9 cellular contexts compared by ENCODE assay signal in genomic region chr15:63892794-63893441, GRCh38. TPM values are rescaled to one million over a fixed set of nuclear protein-coding genes. Genes with fewer than 3 reads are reported as not detected.
A peak's percentile ranks its signal among the peaks of the same experiment; 100 is the strongest.
DNase-seq lines count a peak whose midpoint lies in the region; ATAC-seq and TF ChIP-seq lines count a peak whose summit lies in the region.
"Had no signal": no experiment of that assay in that cellular context is flagged by ENCODE, and none has a peak within 500 bp of the region (broad histone marks: within the 10 kb centered on the region; RNA-seq: fewer than 3 reads in every experiment).

No MANE protein-coding gene starts in this region.

- no peaks in the 10 kb centered on the region for H3K9me2 ChIP-seq in SK-N-SH

- no peak overlapping the region for H3K4me2 ChIP-seq in SK-N-SH

- no peaks in the 10 kb centered on the region for H3K36me3 ChIP-seq in CD4-positive, CD25-positive, alpha-beta regulatory T cell (ENCODE audit: control insufficient read depth, insufficient read depth, low read length)
- H3K36me3 ChIP-seq in KOPT-K1 (ENCODE audit: insufficient read depth, low read length), result no peaks in the 10 kb centered on the region
- no peaks in the 10 kb centered on the region for H3K36me3 ChIP-seq in naive thymus-derived CD4-positive, alpha-beta T cell (ENCODE audit: control insufficient read depth in 2 of 3, insufficient read depth in 3 of 3, low read length in 3 of 3)
- H3K36me3 ChIP-seq in transverse colon, result no peaks in the 10 kb centered on the region
- H3K36me3 ChIP-seq in SK-N-SH (replicated peaks in 1 of 2; ENCODE audit: control insufficient read depth in 1 of 2, insufficient read depth in 2 of 2, low read length in 1 of 2), result no peaks in the 10 kb centered on the region

- CTCF ChIA-PET in naive thymus-derived CD4-positive, alpha-beta T cell (lab: Charles Lee), result interaction anchor here (0.6 to 3.8 kb wide), 12 partner anchors 10 to 173 kb away, joined by 3 to 32 read pairs (median 4); no protein-coding TSS in a partner anchor
- CTCF ChIA-PET in SK-N-SH (lab: Yijun Ruan, JAX), result interaction anchor here (1.3 to 9.9 kb wide), 7 partner anchors 12 to 283 kb away, joined by 3 to 146 read pairs (median 9); partner anchors contain the start of gene DAPK2

- DNase-seq in CD4-positive, CD25-positive, alpha-beta regulatory T cell, result peak; percentile 10 to 82 (median 69)
- DNase-seq in activated CD8-positive, alpha-beta memory T cell treated with anti-CD3 and anti-CD28 coated beads for 48 hours (ENCODE audit: low read depth in 2 of 3, low spot score in 2 of 3), result peak; percentile 50 to 66 (median 51)
- DNase-seq in naive thymus-derived CD4-positive, alpha-beta T cell, result peak; percentile 37 to 85 (median 83)
- DNase-seq in transverse colon (peak; percentile 59), glomerular visceral epithelial cell (ENCODE audit: extremely low spot score) (no peak), SK-N-SH (no peak)

- H3K9ac ChIP-seq in SK-N-SH, result no peak overlapping the region

- H3K79me2 ChIP-seq in SK-N-SH (ENCODE audit: insufficient read depth), result no peaks in the 10 kb centered on the region

- TF ChIP-seq EP300 in transverse colon (IDR thresholded peaks at IDR 0.05; ENCODE audit: low read depth) (no peak), SK-N-SH (IDR thresholded peaks at IDR 0.05; ENCODE audit: borderline replicate concordance in 1 of 2, low read depth in 1 of 2, low read length in 1 of 2) (no peak)

- in situ Hi-C loops in transverse colon (cut with MboI; ENCODE audit: low pct_ligation_motif_present in 1 of 4, low pct_unique_long_range_greater_than_20kb in 1 of 4, low sequenced_read_pairs in 3 of 4), result loop anchor here (10.0 to 25.0 kb wide), 2 partner anchors 131 to 148 kb away; no protein-coding TSS in a partner anchor

- peaks cover 33% of the 10 kb centered on the region for H3K4me1 ChIP-seq in CD4-positive, CD25-positive, alpha-beta regulatory T cell (ENCODE audit: control insufficient read depth, insufficient read depth, low read length, poor library complexity, severe bottlenecking)
- peaks cover 53 to 67% of the 10 kb centered on the region in 2 donors for H3K4me1 ChIP-seq in naive thymus-derived CD4-positive, alpha-beta T cell (ENCODE audit: control insufficient read depth in 2 of 2, insufficient read depth in 2 of 2, low read length in 2 of 2)
- H3K4me1 ChIP-seq in transverse colon, result peaks cover 0 to 25% (median 1%) of the 10 kb centered on the region in 4 donors
- no peaks in the 10 kb centered on the region; a peak in 1 of 4 replicates for H3K4me1 ChIP-seq in SK-N-SH (ENCODE audit: control insufficient read depth in 1 of 2, insufficient read depth in 2 of 2, low read depth in 1 of 2, low read length in 1 of 2)

- H3K36me3 Mint-ChIP-seq in CD4-positive, CD25-positive, alpha-beta regulatory T cell, result no peaks in the 10 kb centered on the region
- peaks cover 0 to 2% (median 0%) of the 10 kb centered on the region in 5 donors for H3K36me3 Mint-ChIP-seq in naive thymus-derived CD4-positive, alpha-beta T cell

- no peaks in the 10 kb centered on the region for H3K27me3 ChIP-seq in CD4-positive, CD25-positive, alpha-beta regulatory T cell (ENCODE audit: control insufficient read depth, insufficient read depth, low read length)
- no peaks in the 10 kb centered on the region for H3K27me3 ChIP-seq in naive thymus-derived CD4-positive, alpha-beta T cell (ENCODE audit: control insufficient read depth in 2 of 2, insufficient read depth in 2 of 2, low read length in 2 of 2)
- H3K27me3 ChIP-seq in transverse colon, result no peaks in the 10 kb centered on the region
- no peaks in the 10 kb centered on the region for H3K27me3 ChIP-seq in SK-N-SH (ENCODE audit: insufficient read depth)

- H3K9me3 Mint-ChIP-seq in CD4-positive, CD25-positive, alpha-beta regulatory T cell, result peaks cover 0 to 4% (median 0%) of the 10 kb centered on the region in 7 donors
- no peaks in the 10 kb centered on the region for H3K9me3 Mint-ChIP-seq in naive thymus-derived CD4-positive, alpha-beta T cell

- H3K4me1 Mint-ChIP-seq in CD4-positive, CD25-positive, alpha-beta regulatory T cell, result peaks cover 22 to 54% (median 31%) of the 10 kb centered on the region in 4 donors
- peaks cover 63 to 90% (median 81%) of the 10 kb centered on the region in 7 donors for H3K4me1 Mint-ChIP-seq in naive thymus-derived CD4-positive, alpha-beta T cell

- H3F3A ChIP-seq in SK-N-SH (replicated peaks; ENCODE audit: insufficient read depth), result no peaks in the 10 kb centered on the region

- no peak for TF ChIP-seq POLR2A in transverse colon (IDR thresholded peaks at IDR 0.05)

- peak; percentile 89 to 90 for ATAC-seq in CD4-positive, CD25-positive, alpha-beta regulatory T cell (ENCODE audit: low read depth in 2 of 2)
- peak; percentile 88 for ATAC-seq in naive thymus-derived CD4-positive, alpha-beta T cell
- no peak for ATAC-seq in GM21367 (IDR thresholded peaks at IDR 0.05; ENCODE audit: unreplicated experiment)

- H2AFZ ChIP-seq in SK-N-SH (ENCODE audit: low read depth), result no peak overlapping the region

- peak overlapping the region; percentile 44 to 90 (median 90) for H3K27ac Mint-ChIP-seq in CD4-positive, CD25-positive, alpha-beta regulatory T cell
- H3K27ac Mint-ChIP-seq in naive thymus-derived CD4-positive, alpha-beta T cell, result peak overlapping the region; percentile 75 to 98 (median 88)

- no peak for TF ChIP-seq RAD21 in SK-N-SH (IDR thresholded peaks at IDR 0.05; ENCODE audit: low read length)

- H3K9me3 ChIP-seq in CD4-positive, CD25-positive, alpha-beta regulatory T cell (ENCODE audit: control insufficient read depth in 2 of 2, low read length in 2 of 2), result no peaks in the 10 kb centered on the region
- H3K9me3 ChIP-seq in KOPT-K1 (ENCODE audit: insufficient read depth, low read length, poor library complexity, severe bottlenecking) (no peaks in the 10 kb centered on the region), transverse colon (no peaks in the 10 kb centered on the region), SK-N-SH (no peaks in the 10 kb centered on the region)
- no peaks in the 10 kb centered on the region for H3K9me3 ChIP-seq in naive thymus-derived CD4-positive, alpha-beta T cell (ENCODE audit: control insufficient read depth in 2 of 3, low read length in 3 of 3)

- WGBS in transverse colon (ENCODE audit: low coverage in 1 of 2), 2 donors, result 77% methylated on average over 11 of the region's 11 CpGs; no CpG with 5 or more reads in 1 of the 2 donors
- 87% methylated on average over 8 of the region's 11 CpGs for WGBS in SK-N-SH (ENCODE audit: low lambda C conversion rate)

- H4K20me1 ChIP-seq in SK-N-SH (ENCODE audit: insufficient read depth), result no peaks in the 10 kb centered on the region

- H3K27ac ChIP-seq in CD4-positive, CD25-positive, alpha-beta regulatory T cell (ENCODE audit: insufficient read depth, low read length, poor library complexity, severe bottlenecking), result no peak overlapping the region
- H3K27ac ChIP-seq in KOPT-K1 (ENCODE audit: low read depth, low read length, poor library complexity, severe bottlenecking) (peak overlapping the region; percentile 58), transverse colon (peak overlapping the region in 1 of 4 donors; percentile 17), SK-N-SH (ENCODE audit: low read depth in 2 of 2, low read length in 1 of 2) (no peak overlapping the region)
- peak overlapping the region; percentile 54 for H3K27ac ChIP-seq in naive thymus-derived CD4-positive, alpha-beta T cell (ENCODE audit: low read depth, low read length)
- H3K27ac ChIP-seq: C4-2B had no signal

- H3K27me3 Mint-ChIP-seq in CD4-positive, CD25-positive, alpha-beta regulatory T cell, result no peaks in the 10 kb centered on the region
- H3K27me3 Mint-ChIP-seq in naive thymus-derived CD4-positive, alpha-beta T cell, result no peaks in the 10 kb centered on the region

- no peak for TF ChIP-seq CTCF in transverse colon (IDR thresholded peaks at IDR 0.05)
- TF ChIP-seq CTCF in SK-N-SH (IDR thresholded peaks at IDR 0.05), result no peak

- peak overlapping the region in 3 of 4 donors; percentile 26 to 65 (median 55) for H3K4me3 Mint-ChIP-seq in CD4-positive, CD25-positive, alpha-beta regulatory T cell
- H3K4me3 Mint-ChIP-seq in naive thymus-derived CD4-positive, alpha-beta T cell, result peak overlapping the region; percentile 38 to 83 (median 66)

- H3K4me3 ChIP-seq in CD4-positive, CD25-positive, alpha-beta regulatory T cell (ENCODE audit: low read depth, low read length), result peak overlapping the region; percentile 2
- peak overlapping the region; percentile 21 for H3K4me3 ChIP-seq in naive thymus-derived CD4-positive, alpha-beta T cell (ENCODE audit: low read length)
- H3K4me3 ChIP-seq in transverse colon (no peak overlapping the region), SK-N-SH (ENCODE audit: low read depth in 2 of 2, low read length in 1 of 2) (no peak overlapping the region)

- POLR2A ChIA-PET in naive thymus-derived CD4-positive, alpha-beta T cell (lab: Charles Lee), result interaction anchor here (0.6 to 2.8 kb wide), 9 partner anchors 11 to 71 kb away, joined by 3 to 14 read pairs (median 3); no protein-coding TSS in a partner anchor
- POLR2A ChIA-PET in SK-N-SH (lab: Yijun Ruan, JAX), result no interaction called here

- intact Hi-C loops in naive thymus-derived CD4-positive, alpha-beta T cell (cut with micrococcal nuclease), result loop anchor here (1.0 to 5.0 kb wide), 8 partner anchors 33 to 200 kb away; partner anchors contain the start of genes CIAO2A (in 1 of the 2) and DAPK2 (in 1 of the 2)
- intact Hi-C loops in transverse colon (cut with DNase I; ENCODE audit: low total_unique reads), result loop anchor here (5.0 kb wide), 1 partner anchor 1866 kb away; no protein-coding TSS in a partner anchor

TF ChIP-seq in SK-N-SH, 30 proteins besides CTCF, POLR2A, EP300 and RAD21:
- TF ChIP-seq CHD2 (IDR thresholded peaks at IDR 0.05; ENCODE audit: low read length, partially characterized antibody) (no peak), GABPA (IDR thresholded peaks at IDR 0.05; ENCODE audit: low read depth) (no peak), YY1 (IDR thresholded peaks at IDR 0.05; ENCODE audit: low read depth) (no peak), RCOR1 (IDR thresholded peaks at IDR 0.05; ENCODE audit: low read length) (no peak), NRF1 (IDR thresholded peaks at IDR 0.05; ENCODE audit: low read depth, low read length) (no peak), JUND (IDR thresholded peaks at IDR 0.05) (no peak), MXI1 (IDR thresholded peaks at IDR 0.05; ENCODE audit: low read depth, low read length) (no peak)

RNA-seq across cellular contexts. Expression of gene HERC1, which starts 59.2 kb away (rescaled TPM):
- 297 TPM for total RNA-seq in CD4-positive, CD25-positive, alpha-beta regulatory T cell
- 10 to 100 TPM; 22.7 to 29.2 (median 26.4) TPM for polyA plus RNA-seq in CD4-positive, CD25-positive, alpha-beta regulatory T cell
- 100 to 1,000 TPM; 121 to 244 (median 172) TPM for total RNA-seq in naive thymus-derived CD4-positive, alpha-beta T cell
- 10 to 100 TPM; 37.8 to 45.7 TPM for polyA plus RNA-seq in naive thymus-derived CD4-positive, alpha-beta T cell
- 100 to 1,000 TPM in 2 of 4 donors, 10 to 100 TPM in 2; 30.8 to 243 (median 102) TPM for total RNA-seq in transverse colon
- polyA plus RNA-seq in SK-N-SH (2012; rRNA removed), result 15.8 and 17.6 TPM in 2 replicates
- polyA plus RNA-seq in SK-N-SH (2012; cell fraction: cytosol; rRNA removed), result 12.0 and 16.9 TPM in 2 replicates
- polyA plus RNA-seq in SK-N-SH (2012; cell fraction: nucleus; rRNA removed), result 28.1 and 40.4 TPM in 2 replicates

Comparison
In these comparisons a context has a peak if more than half of its experiments do, and no peak if none do; other contexts are left out.
1. DNase-seq: peak in CD4-positive, CD25-positive, alpha-beta regulatory T cell (3 of 3), activated CD8-positive, alpha-beta memory T cell treated with anti-CD3 and anti-CD28 coated beads for 48 hours (3 of 3), naive thymus-derived CD4-positive, alpha-beta T cell (9 of 9) and transverse colon (single experiment); none in glomerular visceral epithelial cell (single experiment) and SK-N-SH (single experiment).
2. H3K27ac ChIP-seq: peak in KOPT-K1 (single experiment) and naive thymus-derived CD4-positive, alpha-beta T cell (single experiment); none in CD4-positive, CD25-positive, alpha-beta regulatory T cell (single experiment) and SK-N-SH (0 of 2).
3. H3K4me3 ChIP-seq: peak in CD4-positive, CD25-positive, alpha-beta regulatory T cell (single experiment) and naive thymus-derived CD4-positive, alpha-beta T cell (single experiment); none in transverse colon (0 of 4) and SK-N-SH (0 of 2).